In the genomic region with DNA sequence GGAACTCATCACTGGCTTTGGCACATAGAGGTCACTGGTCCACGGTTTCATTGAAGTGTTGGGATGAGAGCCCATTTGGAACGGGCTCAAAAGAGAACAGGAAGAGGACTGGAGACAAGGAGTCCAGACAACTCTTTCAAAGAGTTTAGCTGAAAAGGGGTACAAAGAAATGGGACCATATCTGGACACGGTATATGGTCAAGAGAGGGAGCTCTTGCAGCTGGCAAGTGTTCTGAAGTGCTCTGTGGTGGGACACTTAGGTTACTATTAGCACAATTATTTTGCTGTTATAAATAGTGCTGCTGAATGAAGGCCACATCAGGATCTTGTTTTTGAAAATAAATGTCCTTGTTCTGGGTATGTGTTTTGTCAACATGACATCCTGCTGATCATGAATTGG, we compare ENCODE assay signal across 17 cellular contexts. TPM values are rescaled to one million over a fixed set of nuclear protein-coding genes. Genes with fewer than 3 reads are reported as not detected.
A peak's percentile ranks its signal among the peaks of the same experiment; 100 is the strongest.
DNase-seq lines count a peak whose midpoint lies in the region; ATAC-seq and TF ChIP-seq lines count a peak whose summit lies in the region.
"Had no signal": no experiment of that assay in that cellular context is flagged by ENCODE, and none has a peak within 500 bp of the region (broad histone marks: within the 10 kb centered on the region; RNA-seq: fewer than 3 reads in every experiment).

No MANE protein-coding gene starts in this region.

- no peak overlapping the region for H2AFZ ChIP-seq in osteoblast (ENCODE audit: low read length)
- no peak overlapping the region for H2AFZ ChIP-seq in PC-9

- H3K27me3 Mint-ChIP-seq in effector memory CD8-positive, alpha-beta T cell, result peaks cover 0 to 6% of the 10 kb centered on the region in 2 donors
- H3K27me3 Mint-ChIP-seq: activated CD4-positive, alpha-beta memory T cell treated with anti-CD3 and anti-CD28 coated beads for 36 hours; activated naive CD8-positive, alpha-beta T cell treated with anti-CD3 and anti-CD28 coated beads, Interleukin-2, amount 10 ng/mL, durations not matched to agents 7 days and 5 days had no signal

- WGBS in stomach, 5 donors, result 52 to 60% (median 55%) methylated on average over 3 of the region's 3 CpGs

- H3K4me2 ChIP-seq in osteoblast (ENCODE audit: insufficient read depth, low read length) (no peak overlapping the region), PC-9 (no peak overlapping the region)
- H3K4me2 ChIP-seq: KMS-11 had no signal

- H3K9me3 ChIP-seq in osteoblast (ENCODE audit: low read depth, low read length) (no peaks in the 10 kb centered on the region), PC-9 (ENCODE audit: insufficient read depth, low read depth) (no peaks in the 10 kb centered on the region), stomach (no peaks in the 10 kb centered on the region)

- intact Hi-C loops in PC-9 (cut with micrococcal nuclease; ENCODE audit: unreplicated experiment), result no loop called here
- intact Hi-C loops in stomach (cut with DNase I; ENCODE audit: low total_unique reads), result no loop called here

- H3K4me1 Mint-ChIP-seq in effector memory CD8-positive, alpha-beta T cell (ENCODE audit: low read depth in 2 of 2), result no peaks in the 10 kb centered on the region
- H3K4me1 Mint-ChIP-seq: activated naive CD8-positive, alpha-beta T cell treated with anti-CD3 and anti-CD28 coated beads, Interleukin-2, amount 10 ng/mL, durations not matched to agents 7 days and 5 days had no signal

- TF ChIP-seq CTCF in GM12865 (IDR thresholded peaks at IDR 0.05; ENCODE audit: insufficient read depth, low read depth, low read length, missing control alignments) (no peak), brain microvascular endothelial cell (IDR thresholded peaks at IDR 0.05; ENCODE audit: low read depth, low read length, missing control alignments) (peak; percentile 41), osteoblast (IDR thresholded peaks at IDR 0.05; ENCODE audit: extremely low read depth, low read depth, low read length) (peak; percentile 35), PC-9 (conservative IDR thresholded peaks at IDR 0.05) (no peak), stomach (IDR thresholded peaks at IDR 0.05) (no peak)

- H3F3A ChIP-seq in PC-9 (ENCODE audit: insufficient read depth, low read depth), result peaks cover 11% of the 10 kb centered on the region; the same call in 1 of the 2 replicates

- in situ Hi-C loops in brain microvascular endothelial cell (cut with HindIII; ENCODE audit: low pct_ligation_motif_present, low sequenced_read_pairs), result no loop called here

- H3K27me3 ChIP-seq in brain microvascular endothelial cell (replicated peaks) (no peaks in the 10 kb centered on the region), osteoblast (ENCODE audit: insufficient read depth, low read length) (no peaks in the 10 kb centered on the region), PC-9 (ENCODE audit: insufficient read depth, low read depth) (no peaks in the 10 kb centered on the region), stomach (no peaks in the 10 kb centered on the region)

- DNase-seq in GM12865 (ENCODE audit: low read depth) (peak; percentile 27), M059J (ENCODE audit: low read depth) (peak; percentile 20), brain microvascular endothelial cell (no peak), osteoblast (ENCODE audit: insufficient read length, low spot score, missing footprints) (no peak), PC-9 (no peak), stomach (no peak)
- no peak for DNase-seq in effector memory CD8-positive, alpha-beta T cell
- DNase-seq: activated CD4-positive, alpha-beta memory T cell treated with anti-CD3 and anti-CD28 coated beads for 36 hours; activated naive CD8-positive, alpha-beta T cell treated with anti-CD3 and anti-CD28 coated beads, Interleukin-2, amount 10 ng/mL, durations not matched to agents 7 days and 5 days; activated T-cell treated with anti-CD3 and anti-CD28 coated beads, Interleukin-2, amount 50 U/mL, for 72 hours; central memory CD4-positive, alpha-beta T cell; DMS 273 treated with DMSO at 0.1 percent for 48 hours; NCI-H1694 treated with DMSO at 0.1 percent for 48 hours; NCI-H446 treated with DMSO at 0.1 percent for 48 hours had no signal

- ATAC-seq in effector memory CD8-positive, alpha-beta T cell (replicated peaks), result no peak
- ATAC-seq: activated T-cell treated with anti-CD3 and anti-CD28 coated beads, Interleukin-2, amount 50 U/mL, for 72 hours; natural killer cell treated with Interleukin-12 subunit alpha and Interleukin-12 subunit beta and Interleukin-15 and Interleukin-18, amount 100 ng/mL, for 72 hours had no signal

- H3K36me3 ChIP-seq in brain microvascular endothelial cell (replicated peaks) (no peaks in the 10 kb centered on the region), osteoblast (ENCODE audit: insufficient read depth, low read length) (no peaks in the 10 kb centered on the region), PC-9 (ENCODE audit: low read depth) (no peaks in the 10 kb centered on the region), stomach (peaks cover 7 to 19% (median 12%) of the 10 kb centered on the region in 4 donors)

- POLR2A ChIA-PET in PC-9 (lab: Charles Lee; ENCODE audit: unreplicated experiment), result interaction anchor here (0.6 kb wide), 1 partner anchor 700 kb away, joined by 3 read pairs; no protein-coding TSS in a partner anchor

- H3K9me2 ChIP-seq in PC-9 (ENCODE audit: insufficient read depth), result no peaks in the 10 kb centered on the region

- H3K36me3 Mint-ChIP-seq in effector memory CD8-positive, alpha-beta T cell (ENCODE audit: insufficient read depth), result no peaks in the 10 kb centered on the region
- H3K36me3 Mint-ChIP-seq: activated CD4-positive, alpha-beta memory T cell treated with anti-CD3 and anti-CD28 coated beads for 36 hours; activated naive CD8-positive, alpha-beta T cell treated with anti-CD3 and anti-CD28 coated beads, Interleukin-2, amount 10 ng/mL, durations not matched to agents 7 days and 5 days; natural killer cell treated with Interleukin-12 subunit alpha and Interleukin-12 subunit beta and Interleukin-15 and Interleukin-18, amount 100 ng/mL, for 72 hours had no signal

- H3K4me1 ChIP-seq in osteoblast (ENCODE audit: insufficient read depth, low read length) (no peaks in the 10 kb centered on the region), PC-9 (replicated peaks; ENCODE audit: insufficient read depth) (peaks cover 13% of the 10 kb centered on the region), stomach (peaks cover 0 to 13% (median 4%) of the 10 kb centered on the region in 4 donors)

- BruUV-seq in PC-9 (replicated peaks; lab: Mats Ljungman, UMichigan), result no TSS peak

- H3K4me3 ChIP-seq in GM12865 (ENCODE audit: low read depth, low read length) (no peak overlapping the region), brain microvascular endothelial cell (ENCODE audit: low read depth, low read length) (no peak overlapping the region), osteoblast (ENCODE audit: insufficient read depth, low read length) (no peak overlapping the region), PC-9 (no peak overlapping the region), stomach (no peak overlapping the region)
- H3K4me3 ChIP-seq: lung had no signal

- peak overlapping the region in 1 of 2 donors; percentile 60 for H3K27ac Mint-ChIP-seq in effector memory CD8-positive, alpha-beta T cell
- H3K27ac Mint-ChIP-seq: activated CD4-positive, alpha-beta memory T cell treated with anti-CD3 and anti-CD28 coated beads for 36 hours; activated naive CD8-positive, alpha-beta T cell treated with anti-CD3 and anti-CD28 coated beads, Interleukin-2, amount 10 ng/mL, durations not matched to agents 7 days and 5 days; activated T-cell treated with anti-CD3 and anti-CD28 coated beads, Interleukin-2, amount 50 U/mL, for 72 hours; natural killer cell treated with Interleukin-12 subunit alpha and Interleukin-12 subunit beta and Interleukin-15 and Interleukin-18, amount 100 ng/mL, for 72 hours had no signal

- no peak overlapping the region for H3K27ac ChIP-seq in brain microvascular endothelial cell
- no peak overlapping the region for H3K27ac ChIP-seq in osteoblast (ENCODE audit: low read depth, low read length)
- H3K27ac ChIP-seq in PC-9, result no peak overlapping the region
- H3K27ac ChIP-seq in stomach, result no peak overlapping the region
- H3K27ac ChIP-seq: KMS-11 had no signal

- TF ChIP-seq EP300 in stomach (IDR thresholded peaks at IDR 0.05), result no peak

- no peaks in the 10 kb centered on the region for H3K9me3 Mint-ChIP-seq in effector memory CD8-positive, alpha-beta T cell
- H3K9me3 Mint-ChIP-seq: activated CD4-positive, alpha-beta memory T cell treated with anti-CD3 and anti-CD28 coated beads for 36 hours; activated naive CD8-positive, alpha-beta T cell treated with anti-CD3 and anti-CD28 coated beads, Interleukin-2, amount 10 ng/mL, durations not matched to agents 7 days and 5 days; activated T-cell treated with anti-CD3 and anti-CD28 coated beads, Interleukin-2, amount 50 U/mL, for 72 hours; natural killer cell treated with Interleukin-12 subunit alpha and Interleukin-12 subunit beta and Interleukin-15 and Interleukin-18, amount 100 ng/mL, for 72 hours had no signal

- H4K20me1 ChIP-seq in osteoblast (ENCODE audit: insufficient read depth, low read length) (no peaks in the 10 kb centered on the region), PC-9 (ENCODE audit: insufficient read depth) (no peaks in the 10 kb centered on the region)

- CTCF ChIA-PET in PC-9 (lab: Charles Lee), result no interaction called here

- H3K79me2 ChIP-seq in osteoblast (ENCODE audit: insufficient read depth, low read length), result no peaks in the 10 kb centered on the region
- no peaks in the 10 kb centered on the region for H3K79me2 ChIP-seq in PC-9 (ENCODE audit: low read depth)

- no peak for TF ChIP-seq POLR2A in stomach (IDR thresholded peaks at IDR 0.05)

- H3K4me3 Mint-ChIP-seq in effector memory CD8-positive, alpha-beta T cell, result no peak overlapping the region
- H3K4me3 Mint-ChIP-seq: activated CD4-positive, alpha-beta memory T cell treated with anti-CD3 and anti-CD28 coated beads for 36 hours; activated naive CD8-positive, alpha-beta T cell treated with anti-CD3 and anti-CD28 coated beads, Interleukin-2, amount 10 ng/mL, durations not matched to agents 7 days and 5 days; activated T-cell treated with anti-CD3 and anti-CD28 coated beads, Interleukin-2, amount 50 U/mL, for 72 hours; natural killer cell treated with Interleukin-12 subunit alpha and Interleukin-12 subunit beta and Interleukin-15 and Interleukin-18, amount 100 ng/mL, for 72 hours had no signal

RNA-seq across cellular contexts. Expression of a gene that starts 4.6 kb away (rescaled TPM):
- total RNA-seq in M059J (2014; rRNA removed; shearing (Covaris generic)), result not detected in 2 replicates
- total RNA-seq in osteoblast (under 0.01 and 0.29 TPM in 2 replicates), PC-9 (2021) (3.1 and 3.7 TPM in 2 replicates), stomach (100 to 1,000 TPM in 1 of 5 donors, 10 to 100 TPM in 4; 21.7 to 118 (median 51.4) TPM)
- polyA plus RNA-seq in stomach, result 10 to 100 TPM in 2 of 3 donors, 1 to 10 TPM in 1; 2.1 to 19.2 (median 15.3) TPM

RNA-seq across cellular contexts. Expression of a gene that starts 27.3 kb away (rescaled TPM):
- total RNA-seq in M059J (2014; rRNA removed; shearing (Covaris generic)), result 55.2 and 67.7 TPM in 2 replicates
- 63.0 and 73.7 TPM in 2 replicates for total RNA-seq in osteoblast
- total RNA-seq in PC-9 (2021), result 43.2 and 46.4 TPM in 2 replicates
- total RNA-seq in stomach, result 10 to 100 TPM in 1 of 5 donors, 1 to 10 TPM in 2, under 1 TPM in 1, not detected in 1; 0.45 to 41.5 (median 6.4) TPM
- polyA plus RNA-seq in stomach, result 10 to 100 TPM; 12.9 to 24.9 (median 17.6) TPM

RNA-seq across cellular contexts. Expression of a gene that starts 55.9 kb away (rescaled TPM):
- total RNA-seq in M059J (2014; rRNA removed; shearing (Covaris generic)), result 1.3 and 6.0 TPM in 2 replicates
- total RNA-seq in osteoblast, result 5.6 and 9.8 TPM in 2 replicates
- 34.9 and 42.7 TPM in 2 replicates for total RNA-seq in PC-9 (2021)
- total RNA-seq in stomach, result 10 to 100 TPM in 3 of 5 donors, 1 to 10 TPM in 2; 8.2 to 28.7 (median 18.4) TPM
- polyA plus RNA-seq in stomach, result 1 to 10 TPM in 2 of 3 donors, under 1 TPM in 1; 0.76 to 6.5 (median 1.7) TPM

Comparison
In these comparisons a context has a peak if more than half of its experiments do, and no peak if none do; other contexts are left out.
1. DNase-seq: peak in GM12865 (single experiment) and M059J (single experiment); none in brain microvascular endothelial cell (single experiment), osteoblast (single experiment), effector memory CD8-positive, alpha-beta T cell (0 of 3), PC-9 (0 of 2) and stomach (single experiment).
2. CTCF ChIP-seq: peak in brain microvascular endothelial cell (single experiment) and osteoblast (single experiment); none in GM12865 (single experiment), PC-9 (single experiment) and stomach (0 of 7).